21 cellular contexts compared by ENCODE assay signal in the genomic region with DNA sequence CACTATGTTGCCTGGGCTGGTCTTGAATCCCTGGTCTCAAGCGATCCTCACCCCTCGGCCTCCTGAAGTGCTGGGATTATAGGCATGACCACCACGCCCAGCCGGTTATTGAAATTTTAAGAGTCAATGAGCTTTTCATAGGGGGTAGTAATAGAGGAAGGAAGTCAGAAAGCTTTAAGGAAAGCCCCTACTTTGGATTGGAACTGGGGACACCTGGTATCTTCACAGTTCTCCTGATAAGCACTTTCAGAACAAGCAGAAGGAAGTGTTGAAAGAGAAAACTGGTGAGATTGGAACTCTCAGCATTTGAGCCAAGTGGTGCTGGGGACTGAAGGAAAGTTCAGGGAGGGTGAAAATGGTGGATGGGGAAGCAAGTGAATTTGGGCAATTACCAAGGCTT.
"Had no signal": no experiment of that assay in that cellular context is flagged by ENCODE, and none has a peak within 500 bp of the region (broad histone marks: within the 10 kb centered on the region; RNA-seq: fewer than 3 reads in every experiment).

No MANE protein-coding gene starts in this region.

- H3K4me1 ChIP-seq: psoas muscle, upper lobe of right lung had no signal

- H3K36me3 ChIP-seq: esophagus muscularis mucosa, neutrophil, ovary, right atrium auricular region, spleen, upper lobe of right lung had no signal

- H3K9me3 ChIP-seq: esophagus muscularis mucosa, neutrophil, ovary, psoas muscle, right atrium auricular region, spleen, upper lobe of right lung had no signal

- H3K27ac ChIP-seq: coronary artery, esophagus muscularis mucosa, neutrophil, ovary, psoas muscle, right atrium auricular region, spleen, upper lobe of right lung had no signal

- DNase-seq: activated CD4-positive, alpha-beta memory T cell treated with anti-CD3 and anti-CD28 coated beads for 36 hours; activated CD4-positive, alpha-beta T cell treated with anti-CD3 and anti-CD28 coated beads for 48 hours; activated CD4-positive, CD25-positive, alpha-beta regulatory T cell; activated naive CD4-positive, alpha-beta T cell treated with Interleukin-2 at 50 U/mL for 16 hours; activated T-cell treated with anti-CD3 and anti-CD28 coated beads, Interleukin-2, amount 50 U/mL, for 48 hours; amygdala; cerebellar nuclear complex; hippocampal formation; left ventricle myocardium superior; mammary epithelial cell; ovary; psoas muscle; spleen; stimulated activated CD4-positive, alpha-beta T cell treated with anti-CD3 and anti-CD28 coated beads, Interleukin-4, amount 100 ng/mL, for 1 hour; stimulated activated naive CD4-positive, alpha-beta T cell treated with Interleukin-2 at 50 U/mL for 16 hours; T-helper 9 cell; upper lobe of right lung had no signal

- ATAC-seq: left ventricle myocardium superior, psoas muscle had no signal

- H3K27me3 ChIP-seq: esophagus muscularis mucosa, ovary, right atrium auricular region had no signal

- H3K4me3 ChIP-seq: coronary artery, esophagus muscularis mucosa, ovary, psoas muscle, right atrium auricular region, spleen, upper lobe of right lung had no signal
